In genomic region chr12:47121146-47121545, GRCh38 we compare ENCODE assay signal across 20 cellular contexts. TPM values are rescaled to one million over a fixed set of nuclear protein-coding genes. Genes with fewer than 3 reads are reported as not detected.
A peak's percentile ranks its signal among the peaks of the same experiment; 100 is the strongest.
DNase-seq lines count a peak whose midpoint lies in the region; ATAC-seq lines count a peak whose summit lies in the region.
"Had no signal": no experiment of that assay in that cellular context is flagged by ENCODE, and none has a peak within 500 bp of the region (broad histone marks: within the 10 kb centered on the region; RNA-seq: fewer than 3 reads in every experiment).

No MANE protein-coding gene starts in this region.

- intact Hi-C loops in posterior vena cava (cut with DNase I): no loop called here

- no peak overlapping the region for H3K27ac Mint-ChIP-seq in T-helper 2 cell treated with Interferon-gamma antibody and Interleukin-4, amounts not matched to agents 5 μg/mL and 100 μg/mL, for 36 hours
- H3K27ac Mint-ChIP-seq: activated B cell treated with CpG ODN at 0.5 μM for 24 hours, IgD-negative memory B cell had no signal

- peaks cover 27% of the 10 kb centered on the region for H3K4me1 Mint-ChIP-seq in activated T-cell treated with anti-CD3 and anti-CD28 coated beads, Interleukin-2, amount 50 U/mL, for 4 hours (ENCODE audit: low read depth)
- H3K4me1 Mint-ChIP-seq in T-helper 2 cell treated with Interferon-gamma antibody and Interleukin-4, amounts not matched to agents 5 μg/mL and 100 μg/mL, for 36 hours (ENCODE audit: low read depth): peaks cover 4% of the 10 kb centered on the region
- H3K4me1 Mint-ChIP-seq: activated B cell treated with CpG ODN at 0.5 μM for 24 hours had no signal

- DNase-seq in activated T-cell treated with anti-CD3 and anti-CD28 coated beads, Interleukin-2, amount 50 U/mL, for 4 hours: no peak
- no peak for DNase-seq in activated T-cell treated with anti-CD3 and anti-CD28 coated beads for 4 hours
- DNase-seq in M059J (ENCODE audit: low read depth): peak; percentile 80
- DNase-seq in astrocyte of the hippocampus (ENCODE audit: low read depth, low spot score): peak; percentile 51
- peak; percentile 51 for DNase-seq in renal cortical epithelial cell (ENCODE audit: low read depth)
- no peak for DNase-seq in posterior vena cava (ENCODE audit: low spot score)
- DNase-seq in T-helper 2 cell treated with Interferon-gamma antibody and Interleukin-4, amounts not matched to agents 5 μg/mL and 100 μg/mL, for 36 hours (ENCODE audit: low spot score): no peak
- no peak for DNase-seq in effector CD8-positive, alpha-beta T cell (lab: John Stamatoyannopoulos, UW)
- DNase-seq: activated B cell treated with CpG ODN at 0.5 μM for 24 hours, activated gamma-delta T cell, glutamatergic neuron, HCEC 1CT, mucosa of descending colon, NCI-H1105, NCI-H345, pancreas, spleen had no signal

- H3K36me3 Mint-ChIP-seq in activated T-cell treated with anti-CD3 and anti-CD28 coated beads, Interleukin-2, amount 50 U/mL, for 4 hours (ENCODE audit: insufficient read depth): peaks cover 22% of the 10 kb centered on the region
- peaks cover 21% of the 10 kb centered on the region for H3K36me3 Mint-ChIP-seq in T-helper 2 cell treated with Interferon-gamma antibody and Interleukin-4, amounts not matched to agents 5 μg/mL and 100 μg/mL, for 36 hours (ENCODE audit: low read depth)

- no peak overlapping the region for H3K4me3 Mint-ChIP-seq in activated T-cell treated with anti-CD3 and anti-CD28 coated beads, Interleukin-2, amount 50 U/mL, for 4 hours
- no peak overlapping the region for H3K4me3 Mint-ChIP-seq in T-helper 2 cell treated with Interferon-gamma antibody and Interleukin-4, amounts not matched to agents 5 μg/mL and 100 μg/mL, for 36 hours
- H3K4me3 Mint-ChIP-seq: activated B cell treated with CpG ODN at 0.5 μM for 24 hours; central memory CD8-positive, alpha-beta T cell; IgD-negative memory B cell had no signal

- H3K9me3 Mint-ChIP-seq in activated T-cell treated with anti-CD3 and anti-CD28 coated beads, Interleukin-2, amount 50 U/mL, for 4 hours: no peaks in the 10 kb centered on the region
- H3K9me3 Mint-ChIP-seq in T-helper 2 cell treated with Interferon-gamma antibody and Interleukin-4, amounts not matched to agents 5 μg/mL and 100 μg/mL, for 36 hours: peaks cover 9% of the 10 kb centered on the region
- H3K9me3 Mint-ChIP-seq: activated B cell treated with CpG ODN at 0.5 μM for 24 hours; central memory CD8-positive, alpha-beta T cell; IgD-negative memory B cell had no signal

- ATAC-seq in activated T-cell treated with anti-CD3 and anti-CD28 coated beads, Interleukin-2, amount 50 U/mL, for 4 hours: peak; percentile 93 to 95
- ATAC-seq: mucosa of descending colon, pancreas had no signal

- H3K27me3 Mint-ChIP-seq in activated T-cell treated with anti-CD3 and anti-CD28 coated beads, Interleukin-2, amount 50 U/mL, for 4 hours (ENCODE audit: low read depth): no peaks in the 10 kb centered on the region
- H3K27me3 Mint-ChIP-seq in T-helper 2 cell treated with Interferon-gamma antibody and Interleukin-4, amounts not matched to agents 5 μg/mL and 100 μg/mL, for 36 hours (ENCODE audit: low read depth): no peaks in the 10 kb centered on the region
- H3K27me3 Mint-ChIP-seq: activated B cell treated with CpG ODN at 0.5 μM for 24 hours; central memory CD8-positive, alpha-beta T cell; IgD-negative memory B cell had no signal

RNA-seq across cellular contexts. Expression of gene AMIGO2, which starts 41.4 kb away (rescaled TPM):
- total RNA-seq in activated T-cell treated with anti-CD3 and anti-CD28 coated beads, Interleukin-2, amount 50 U/mL, for 4 hours: 10 to 100 TPM; 27.8 to 39.7 (median 30.4) TPM
- total RNA-seq in M059J (2014; rRNA removed; shearing (Covaris generic)): 26.1 and 37.5 TPM in 2 replicates
- 154 and 312 TPM in 2 replicates for total RNA-seq in renal cortical epithelial cell
- total RNA-seq in posterior vena cava: 10 to 100 TPM; 19.7 to 38.1 TPM
- total RNA-seq: OCI-LY7 had no signal

RNA-seq across cellular contexts. Expression of gene PCED1B, which starts 41.7 kb away (rescaled TPM):
- total RNA-seq in activated T-cell treated with anti-CD3 and anti-CD28 coated beads, Interleukin-2, amount 50 U/mL, for 4 hours: 10 to 100 TPM; 57.1 to 78.2 (median 71.2) TPM
- 2.8 and 4.5 TPM in 2 replicates for total RNA-seq in M059J (2014; rRNA removed; shearing (Covaris generic))
- total RNA-seq in renal cortical epithelial cell (1.6 and 3.5 TPM in 2 replicates), posterior vena cava (1 to 10 TPM; 5.7 to 7.2 TPM)

Comparison
In these comparisons a context has a peak if more than half of its experiments do, and no peak if none do; other contexts are left out.
1. DNase-seq: peak in M059J (single experiment), astrocyte of the hippocampus (single experiment) and renal cortical epithelial cell (single experiment); none in activated T-cell treated with anti-CD3 and anti-CD28 coated beads, Interleukin-2, amount 50 U/mL, for 4 hours (single experiment), activated T-cell treated with anti-CD3 and anti-CD28 coated beads for 4 hours (single experiment), posterior vena cava (single experiment), T-helper 2 cell treated with Interferon-gamma antibody and Interleukin-4, amounts not matched to agents 5 μg/mL and 100 μg/mL, for 36 hours (single experiment) and effector CD8-positive, alpha-beta T cell (single experiment).
2. RNA of gene PCED1B, which starts 41.7 kb away (total RNA-seq): 57.1 to 78.2 TPM in activated T-cell treated with anti-CD3 and anti-CD28 coated beads, Interleukin-2, amount 50 U/mL, for 4 hours; 5.7 to 7.2 TPM in posterior vena cava, 2.8 to 4.5 TPM in M059J and 1.6 to 3.5 TPM in renal cortical epithelial cell; every median in the first group is over 4 times any median in the second.